In genomic region chr3:178719036-178719635, GRCh38 we compare ENCODE assay signal across 20 cellular contexts.
A peak's percentile ranks its signal among the peaks of the same experiment; 100 is the strongest.
DNase-seq lines count a peak whose midpoint lies in the region; ATAC-seq lines count a peak whose summit lies in the region.
"Had no signal": no experiment of that assay in that cellular context is flagged by ENCODE, and none has a peak within 500 bp of the region (broad histone marks: within the 10 kb centered on the region; RNA-seq: fewer than 3 reads in every experiment).

No MANE protein-coding gene starts in this region.

- no peaks in the 10 kb centered on the region for H3K27me3 ChIP-seq in HAP-1 (ENCODE audit: low read depth)
- H3K27me3 ChIP-seq: heart left ventricle had no signal

- peaks cover 15% of the 10 kb centered on the region for H3K4me1 ChIP-seq in HAP-1

- in situ Hi-C loops in HAP-1 (cut with MboI; ENCODE audit: low sequenced_read_pairs) = no loop called here

- H3K9me3 Mint-ChIP-seq in activated CD4-positive, alpha-beta memory T cell treated with anti-CD3 and anti-CD28 coated beads, Interleukin-2, amount 10 ng/mL, durations not matched to agents 7 days and 5 days = no peaks in the 10 kb centered on the region
- H3K9me3 Mint-ChIP-seq: activated B cell treated with CpG ODN at 0.5 μM for 24 hours had no signal

- DNase-seq in HAP-1 (ENCODE audit: low spot score in 2 of 2) (peak; percentile 78 to 96), NCI-H69 (lab: John Stamatoyannopoulos, UW) (peak; percentile 73), fibroblast of gingiva (ENCODE audit: low read depth) (peak; percentile 46), myocyte (ENCODE audit: low read depth) (peak; percentile 58), NCI-H1694 (lab: John Stamatoyannopoulos, UW) (no peak)
- no peak for DNase-seq in activated naive CD4-positive, alpha-beta T cell (lab: John Stamatoyannopoulos, UW)
- DNase-seq in activated CD4-positive, alpha-beta memory T cell treated with anti-CD3 and anti-CD28 coated beads, Interleukin-2, amount 10 ng/mL, durations not matched to agents 7 days and 5 days = no peak
- DNase-seq: activated B cell treated with CpG ODN at 0.5 μM for 24 hours; activated CD8-positive, alpha-beta memory T cell treated with anti-CD3 and anti-CD28 coated beads, Interleukin-2, amount 10 ng/mL, durations not matched to agents 7 days and 5 days; activated effector memory CD4-positive, alpha-beta T cell treated with Interleukin-2 at 50 U/mL for 16 hours; amygdala; heart left ventricle; islet precursor cell; MM.1S; NCI-H2081; NK-92 treated with Interleukin-12 subunit alpha and Interleukin-12 subunit beta, amount 100 ng/mL, for 24 hours; nucleus accumbens; T-helper 2 cell had no signal

- no peaks in the 10 kb centered on the region for H3K27me3 Mint-ChIP-seq in activated CD4-positive, alpha-beta memory T cell treated with anti-CD3 and anti-CD28 coated beads, Interleukin-2, amount 10 ng/mL, durations not matched to agents 7 days and 5 days
- H3K27me3 Mint-ChIP-seq: activated B cell treated with CpG ODN at 0.5 μM for 24 hours; activated CD8-positive, alpha-beta memory T cell treated with anti-CD3 and anti-CD28 coated beads, Interleukin-2, amount 10 ng/mL, durations not matched to agents 7 days and 5 days; B cell had no signal

- H3K4me3 ChIP-seq in HAP-1 = no peak overlapping the region
- H3K4me3 ChIP-seq: heart left ventricle had no signal

- H3K4me3 Mint-ChIP-seq in activated CD4-positive, alpha-beta memory T cell treated with anti-CD3 and anti-CD28 coated beads, Interleukin-2, amount 10 ng/mL, durations not matched to agents 7 days and 5 days = no peak overlapping the region
- H3K4me3 Mint-ChIP-seq: activated B cell treated with CpG ODN at 0.5 μM for 24 hours; activated CD8-positive, alpha-beta memory T cell treated with anti-CD3 and anti-CD28 coated beads, Interleukin-2, amount 10 ng/mL, durations not matched to agents 7 days and 5 days; B cell had no signal

- CTCF ChIA-PET in activated CD4-positive, alpha-beta memory T cell treated with anti-CD3 and anti-CD28 coated beads, Interleukin-2, amount 10 ng/mL, durations not matched to agents 7 days and 5 days (lab: Charles Lee) = interaction anchor here (0.5 kb wide), 1 partner anchor 829 kb away, joined by 3 read pairs; no protein-coding TSS in a partner anchor

- H3K36me3 ChIP-seq in HAP-1 (replicated peaks) = no peaks in the 10 kb centered on the region
- H3K36me3 ChIP-seq: heart left ventricle had no signal

- H3K27ac Mint-ChIP-seq in activated CD4-positive, alpha-beta memory T cell treated with anti-CD3 and anti-CD28 coated beads, Interleukin-2, amount 10 ng/mL, durations not matched to agents 7 days and 5 days = no peak overlapping the region
- H3K27ac Mint-ChIP-seq: activated B cell treated with CpG ODN at 0.5 μM for 24 hours; activated CD8-positive, alpha-beta memory T cell treated with anti-CD3 and anti-CD28 coated beads, Interleukin-2, amount 10 ng/mL, durations not matched to agents 7 days and 5 days; B cell had no signal

- POLR2A ChIA-PET in activated CD4-positive, alpha-beta memory T cell treated with anti-CD3 and anti-CD28 coated beads, Interleukin-2, amount 10 ng/mL, durations not matched to agents 7 days and 5 days (lab: Charles Lee) = no interaction called here

- H3K9me3 ChIP-seq in HAP-1 = no peaks in the 10 kb centered on the region

- no peaks in the 10 kb centered on the region for H3K36me3 Mint-ChIP-seq in activated CD4-positive, alpha-beta memory T cell treated with anti-CD3 and anti-CD28 coated beads, Interleukin-2, amount 10 ng/mL, durations not matched to agents 7 days and 5 days (ENCODE audit: low read depth)
- H3K36me3 Mint-ChIP-seq: activated CD8-positive, alpha-beta memory T cell treated with anti-CD3 and anti-CD28 coated beads, Interleukin-2, amount 10 ng/mL, durations not matched to agents 7 days and 5 days had no signal

- H3K4me1 Mint-ChIP-seq in activated CD4-positive, alpha-beta memory T cell treated with anti-CD3 and anti-CD28 coated beads, Interleukin-2, amount 10 ng/mL, durations not matched to agents 7 days and 5 days = no peaks in the 10 kb centered on the region
- H3K4me1 Mint-ChIP-seq: activated B cell treated with CpG ODN at 0.5 μM for 24 hours; activated CD8-positive, alpha-beta memory T cell treated with anti-CD3 and anti-CD28 coated beads, Interleukin-2, amount 10 ng/mL, durations not matched to agents 7 days and 5 days; B cell had no signal

- ATAC-seq in HG03097 (IDR thresholded peaks at IDR 0.05; ENCODE audit: low FRiP score, unreplicated experiment) = no peak
- ATAC-seq: activated CD8-positive, alpha-beta memory T cell treated with anti-CD3 and anti-CD28 coated beads, Interleukin-2, amount 10 ng/mL, durations not matched to agents 7 days and 5 days had no signal

Comparison
In these comparisons a context has a peak if more than half of its experiments do, and no peak if none do; other contexts are left out.
1. DNase-seq: peak in HAP-1 (2 of 2), NCI-H69 (single experiment), fibroblast of gingiva (single experiment) and myocyte (single experiment); none in activated naive CD4-positive, alpha-beta T cell (0 of 4), NCI-H1694 (single experiment) and activated CD4-positive, alpha-beta memory T cell treated with anti-CD3 and anti-CD28 coated beads, Interleukin-2, amount 10 ng/mL, durations not matched to agents 7 days and 5 days (single experiment).